1 cellular context compared by ENCODE assay signal in the genomic region with DNA sequence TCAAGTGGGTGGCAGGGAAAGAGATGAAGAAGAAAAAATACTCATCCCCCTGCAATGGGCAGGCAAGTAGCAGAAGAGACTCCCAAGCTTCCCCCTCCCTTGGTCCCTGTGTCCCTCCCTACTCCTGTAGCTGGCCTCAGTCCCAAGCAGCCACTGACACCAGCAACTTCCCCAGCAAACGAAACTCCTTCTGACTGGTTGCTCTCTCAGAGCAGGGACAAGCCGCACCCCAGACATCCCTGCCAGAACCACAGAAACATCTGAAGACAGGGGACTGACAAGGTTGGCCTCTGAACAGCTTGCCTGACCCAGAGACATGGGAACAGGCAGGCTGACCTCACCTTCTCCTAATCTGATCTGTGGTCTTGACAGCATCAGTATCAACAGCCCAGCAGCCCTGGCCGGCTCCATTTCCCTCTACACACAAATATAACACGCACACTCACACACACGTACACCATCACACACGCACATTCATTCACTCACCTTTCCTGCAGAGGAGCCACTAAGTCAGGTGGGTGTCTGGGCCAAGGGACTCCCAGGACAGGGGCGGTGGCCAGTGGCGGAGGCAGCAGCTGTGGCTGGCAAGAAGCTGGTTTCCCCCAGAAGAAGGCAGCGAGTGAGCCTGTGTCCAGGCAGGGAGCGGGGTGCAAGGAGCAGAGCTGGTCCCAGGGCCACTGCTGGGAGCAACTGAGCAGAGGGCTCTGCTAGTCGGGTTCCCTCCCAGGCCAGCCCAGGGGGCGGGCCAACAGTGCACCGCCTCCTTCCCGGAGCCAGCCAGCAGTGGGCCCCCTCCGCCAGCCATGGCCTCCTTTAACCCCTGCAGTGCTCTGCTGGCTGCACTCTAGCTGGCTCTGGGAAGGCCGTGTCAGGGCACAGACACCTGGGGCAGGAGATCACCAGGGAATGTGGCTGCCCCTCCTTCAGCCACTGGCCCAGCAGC.
TF ChIP-seq lines count a peak whose summit lies in the region.

No MANE protein-coding gene starts in this region.

TF ChIP-seq in HepG2, 621 proteins besides CTCF, POLR2A, EP300 and RAD21 (continued from another document and continues in another):
- TF ChIP-seq RERE (CRISPR knock-in tag; IDR thresholded peaks at IDR 0.05; ENCODE audit: low read depth) (0 out of 2 replicates have a peak, but pooled peaks have one; percentile 20), NKX3-1 (CRISPR knock-in tag; IDR thresholded peaks at IDR 0.05) (no peak), ELF4 (CRISPR knock-in tag; IDR thresholded peaks at IDR 0.05; ENCODE audit: borderline replicate concordance) (no peak), ZBTB3 (CRISPR knock-in tag; IDR thresholded peaks at IDR 0.05; ENCODE audit: borderline replicate concordance, low read depth) (no peak), BORCS8-MEF2B (CRISPR knock-in tag; IDR thresholded peaks at IDR 0.05) (peak; percentile 84; the same call in 1 of the 2 replicates), TBX3 (IDR thresholded peaks at IDR 0.05; ENCODE audit: borderline replicate concordance) (no peak), MZF1 (CRISPR knock-in tag; IDR thresholded peaks at IDR 0.05; ENCODE audit: borderline replicate concordance) (no peak; the same call in 1 of the 2 replicates), HNRNPUL1 (IDR thresholded peaks at IDR 0.05; ENCODE audit: low read depth, low read length) (no peak), ZBTB8A (CRISPR knock-in tag; IDR thresholded peaks at IDR 0.05; ENCODE audit: borderline replicate concordance, low read depth) (no peak), SSRP1 (CRISPR knock-in tag; IDR thresholded peaks at IDR 0.05) (no peak), SP2 (CRISPR knock-in tag; IDR thresholded peaks at IDR 0.05) (0 out of 2 replicates have a peak, but pooled peaks have one; percentile 51), CCDC6 (CRISPR knock-in tag; IDR thresholded peaks at IDR 0.05) (no peak), POLR2AphosphoS5 (IDR thresholded peaks at IDR 0.05; ENCODE audit: low read depth, low read length) (peak; percentile 89), HHEX (CRISPR knock-in tag; IDR thresholded peaks at IDR 0.05) (no peak), ZEB1 (IDR thresholded peaks at IDR 0.05; ENCODE audit: insufficient replicate concordance, low read depth) (no peak), TARDBP (CRISPR knock-in tag; IDR thresholded peaks at IDR 0.05) (peak; percentile 69; the same call in 1 of the 2 replicates)
- TF ChIP-seq, protein P1, sequence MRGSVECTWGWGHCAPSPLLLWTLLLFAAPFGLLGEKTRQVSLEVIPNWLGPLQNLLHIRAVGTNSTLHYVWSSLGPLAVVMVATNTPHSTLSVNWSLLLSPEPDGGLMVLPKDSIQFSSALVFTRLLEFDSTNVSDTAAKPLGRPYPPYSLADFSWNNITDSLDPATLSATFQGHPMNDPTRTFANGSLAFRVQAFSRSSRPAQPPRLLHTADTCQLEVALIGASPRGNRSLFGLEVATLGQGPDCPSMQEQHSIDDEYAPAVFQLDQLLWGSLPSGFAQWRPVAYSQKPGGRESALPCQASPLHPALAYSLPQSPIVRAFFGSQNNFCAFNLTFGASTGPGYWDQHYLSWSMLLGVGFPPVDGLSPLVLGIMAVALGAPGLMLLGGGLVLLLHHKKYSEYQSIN (CRISPR knock-in tag; IDR thresholded peaks at IDR 0.05; ENCODE audit: borderline replicate concordance): no peak
- TF ChIP-seq, protein P2, sequence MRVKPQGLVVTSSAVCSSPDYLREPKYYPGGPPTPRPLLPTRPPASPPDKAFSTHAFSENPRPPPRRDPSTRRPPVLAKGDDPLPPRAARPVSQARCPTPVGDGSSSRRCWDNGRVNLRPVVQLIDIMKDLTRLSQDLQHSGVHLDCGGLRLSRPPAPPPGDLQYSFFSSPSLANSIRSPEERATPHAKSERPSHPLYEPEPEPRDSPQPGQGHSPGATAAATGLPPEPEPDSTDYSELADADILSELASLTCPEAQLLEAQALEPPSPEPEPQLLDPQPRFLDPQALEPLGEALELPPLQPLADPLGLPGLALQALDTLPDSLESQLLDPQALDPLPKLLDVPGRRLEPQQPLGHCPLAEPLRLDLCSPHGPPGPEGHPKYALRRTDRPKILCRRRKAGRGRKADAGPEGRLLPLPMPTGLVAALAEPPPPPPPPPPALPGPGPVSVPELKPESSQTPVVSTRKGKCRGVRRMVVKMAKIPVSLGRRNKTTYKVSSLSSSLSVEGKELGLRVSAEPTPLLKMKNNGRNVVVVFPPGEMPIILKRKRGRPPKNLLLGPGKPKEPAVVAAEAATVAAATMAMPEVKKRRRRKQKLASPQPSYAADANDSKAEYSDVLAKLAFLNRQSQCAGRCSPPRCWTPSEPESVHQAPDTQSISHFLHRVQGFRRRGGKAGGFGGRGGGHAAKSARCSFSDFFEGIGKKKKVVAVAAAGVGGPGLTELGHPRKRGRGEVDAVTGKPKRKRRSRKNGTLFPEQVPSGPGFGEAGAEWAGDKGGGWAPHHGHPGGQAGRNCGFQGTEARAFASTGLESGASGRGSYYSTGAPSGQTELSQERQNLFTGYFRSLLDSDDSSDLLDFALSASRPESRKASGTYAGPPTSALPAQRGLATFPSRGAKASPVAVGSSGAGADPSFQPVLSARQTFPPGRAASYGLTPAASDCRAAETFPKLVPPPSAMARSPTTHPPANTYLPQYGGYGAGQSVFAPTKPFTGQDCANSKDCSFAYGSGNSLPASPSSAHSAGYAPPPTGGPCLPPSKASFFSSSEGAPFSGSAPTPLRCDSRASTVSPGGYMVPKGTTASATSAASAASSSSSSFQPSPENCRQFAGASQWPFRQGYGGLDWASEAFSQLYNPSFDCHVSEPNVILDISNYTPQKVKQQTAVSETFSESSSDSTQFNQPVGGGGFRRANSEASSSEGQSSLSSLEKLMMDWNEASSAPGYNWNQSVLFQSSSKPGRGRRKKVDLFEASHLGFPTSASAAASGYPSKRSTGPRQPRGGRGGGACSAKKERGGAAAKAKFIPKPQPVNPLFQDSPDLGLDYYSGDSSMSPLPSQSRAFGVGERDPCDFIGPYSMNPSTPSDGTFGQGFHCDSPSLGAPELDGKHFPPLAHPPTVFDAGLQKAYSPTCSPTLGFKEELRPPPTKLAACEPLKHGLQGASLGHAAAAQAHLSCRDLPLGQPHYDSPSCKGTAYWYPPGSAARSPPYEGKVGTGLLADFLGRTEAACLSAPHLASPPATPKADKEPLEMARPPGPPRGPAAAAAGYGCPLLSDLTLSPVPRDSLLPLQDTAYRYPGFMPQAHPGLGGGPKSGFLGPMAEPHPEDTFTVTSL (CRISPR knock-in tag; IDR thresholded peaks at IDR 0.05; ENCODE audit: borderline replicate concordance): no peak
- TF ChIP-seq, protein P3, sequence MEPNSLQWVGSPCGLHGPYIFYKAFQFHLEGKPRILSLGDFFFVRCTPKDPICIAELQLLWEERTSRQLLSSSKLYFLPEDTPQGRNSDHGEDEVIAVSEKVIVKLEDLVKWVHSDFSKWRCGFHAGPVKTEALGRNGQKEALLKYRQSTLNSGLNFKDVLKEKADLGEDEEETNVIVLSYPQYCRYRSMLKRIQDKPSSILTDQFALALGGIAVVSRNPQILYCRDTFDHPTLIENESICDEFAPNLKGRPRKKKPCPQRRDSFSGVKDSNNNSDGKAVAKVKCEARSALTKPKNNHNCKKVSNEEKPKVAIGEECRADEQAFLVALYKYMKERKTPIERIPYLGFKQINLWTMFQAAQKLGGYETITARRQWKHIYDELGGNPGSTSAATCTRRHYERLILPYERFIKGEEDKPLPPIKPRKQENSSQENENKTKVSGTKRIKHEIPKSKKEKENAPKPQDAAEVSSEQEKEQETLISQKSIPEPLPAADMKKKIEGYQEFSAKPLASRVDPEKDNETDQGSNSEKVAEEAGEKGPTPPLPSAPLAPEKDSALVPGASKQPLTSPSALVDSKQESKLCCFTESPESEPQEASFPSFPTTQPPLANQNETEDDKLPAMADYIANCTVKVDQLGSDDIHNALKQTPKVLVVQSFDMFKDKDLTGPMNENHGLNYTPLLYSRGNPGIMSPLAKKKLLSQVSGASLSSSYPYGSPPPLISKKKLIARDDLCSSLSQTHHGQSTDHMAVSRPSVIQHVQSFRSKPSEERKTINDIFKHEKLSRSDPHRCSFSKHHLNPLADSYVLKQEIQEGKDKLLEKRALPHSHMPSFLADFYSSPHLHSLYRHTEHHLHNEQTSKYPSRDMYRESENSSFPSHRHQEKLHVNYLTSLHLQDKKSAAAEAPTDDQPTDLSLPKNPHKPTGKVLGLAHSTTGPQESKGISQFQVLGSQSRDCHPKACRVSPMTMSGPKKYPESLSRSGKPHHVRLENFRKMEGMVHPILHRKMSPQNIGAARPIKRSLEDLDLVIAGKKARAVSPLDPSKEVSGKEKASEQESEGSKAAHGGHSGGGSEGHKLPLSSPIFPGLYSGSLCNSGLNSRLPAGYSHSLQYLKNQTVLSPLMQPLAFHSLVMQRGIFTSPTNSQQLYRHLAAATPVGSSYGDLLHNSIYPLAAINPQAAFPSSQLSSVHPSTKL (CRISPR knock-in tag; IDR thresholded peaks at IDR 0.05): peak; percentile 69; the same call in 1 of the 2 replicates
- TF ChIP-seq, protein P4, sequence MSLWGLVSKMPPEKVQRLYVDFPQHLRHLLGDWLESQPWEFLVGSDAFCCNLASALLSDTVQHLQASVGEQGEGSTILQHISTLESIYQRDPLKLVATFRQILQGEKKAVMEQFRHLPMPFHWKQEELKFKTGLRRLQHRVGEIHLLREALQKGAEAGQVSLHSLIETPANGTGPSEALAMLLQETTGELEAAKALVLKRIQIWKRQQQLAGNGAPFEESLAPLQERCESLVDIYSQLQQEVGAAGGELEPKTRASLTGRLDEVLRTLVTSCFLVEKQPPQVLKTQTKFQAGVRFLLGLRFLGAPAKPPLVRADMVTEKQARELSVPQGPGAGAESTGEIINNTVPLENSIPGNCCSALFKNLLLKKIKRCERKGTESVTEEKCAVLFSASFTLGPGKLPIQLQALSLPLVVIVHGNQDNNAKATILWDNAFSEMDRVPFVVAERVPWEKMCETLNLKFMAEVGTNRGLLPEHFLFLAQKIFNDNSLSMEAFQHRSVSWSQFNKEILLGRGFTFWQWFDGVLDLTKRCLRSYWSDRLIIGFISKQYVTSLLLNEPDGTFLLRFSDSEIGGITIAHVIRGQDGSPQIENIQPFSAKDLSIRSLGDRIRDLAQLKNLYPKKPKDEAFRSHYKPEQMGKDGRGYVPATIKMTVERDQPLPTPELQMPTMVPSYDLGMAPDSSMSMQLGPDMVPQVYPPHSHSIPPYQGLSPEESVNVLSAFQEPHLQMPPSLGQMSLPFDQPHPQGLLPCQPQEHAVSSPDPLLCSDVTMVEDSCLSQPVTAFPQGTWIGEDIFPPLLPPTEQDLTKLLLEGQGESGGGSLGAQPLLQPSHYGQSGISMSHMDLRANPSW (CRISPR knock-in tag; IDR thresholded peaks at IDR 0.05; ENCODE audit: borderline replicate concordance): peak; percentile 78; the same call in 1 of the 2 replicates
- TF ChIP-seq, protein P5, sequence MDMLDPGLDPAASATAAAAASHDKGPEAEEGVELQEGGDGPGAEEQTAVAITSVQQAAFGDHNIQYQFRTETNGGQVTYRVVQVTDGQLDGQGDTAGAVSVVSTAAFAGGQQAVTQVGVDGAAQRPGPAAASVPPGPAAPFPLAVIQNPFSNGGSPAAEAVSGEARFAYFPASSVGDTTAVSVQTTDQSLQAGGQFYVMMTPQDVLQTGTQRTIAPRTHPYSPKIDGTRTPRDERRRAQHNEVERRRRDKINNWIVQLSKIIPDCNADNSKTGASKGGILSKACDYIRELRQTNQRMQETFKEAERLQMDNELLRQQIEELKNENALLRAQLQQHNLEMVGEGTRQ (IDR thresholded peaks at IDR 0.05; ENCODE audit: low read depth, low read length): no peak
- TF ChIP-seq, protein P5 (CRISPR knock-in tag; IDR thresholded peaks at IDR 0.05; ENCODE audit: borderline replicate concordance): no peak
- TF ChIP-seq, protein P6, sequence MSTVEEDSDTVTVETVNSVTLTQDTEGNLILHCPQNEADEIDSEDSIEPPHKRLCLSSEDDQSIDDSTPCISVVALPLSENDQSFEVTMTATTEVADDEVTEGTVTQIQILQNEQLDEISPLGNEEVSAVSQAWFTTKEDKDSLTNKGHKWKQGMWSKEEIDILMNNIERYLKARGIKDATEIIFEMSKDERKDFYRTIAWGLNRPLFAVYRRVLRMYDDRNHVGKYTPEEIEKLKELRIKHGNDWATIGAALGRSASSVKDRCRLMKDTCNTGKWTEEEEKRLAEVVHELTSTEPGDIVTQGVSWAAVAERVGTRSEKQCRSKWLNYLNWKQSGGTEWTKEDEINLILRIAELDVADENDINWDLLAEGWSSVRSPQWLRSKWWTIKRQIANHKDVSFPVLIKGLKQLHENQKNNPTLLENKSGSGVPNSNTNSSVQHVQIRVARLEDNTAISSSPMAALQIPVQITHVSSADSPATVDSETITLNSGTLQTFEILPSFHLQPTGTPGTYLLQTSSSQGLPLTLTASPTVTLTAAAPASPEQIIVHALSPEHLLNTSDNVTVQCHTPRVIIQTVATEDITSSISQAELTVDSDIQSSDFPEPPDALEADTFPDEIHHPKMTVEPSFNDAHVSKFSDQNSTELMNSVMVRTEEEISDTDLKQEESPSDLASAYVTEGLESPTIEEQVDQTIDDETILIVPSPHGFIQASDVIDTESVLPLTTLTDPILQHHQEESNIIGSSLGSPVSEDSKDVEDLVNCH (CRISPR knock-in tag; IDR thresholded peaks at IDR 0.05): no peak
